Comparison of ENCODE assay signal across 8 cellular contexts in genomic region chr20:53579581-53580375, GRCh38. TPM values are rescaled to one million over a fixed set of nuclear protein-coding genes. Genes with fewer than 3 reads are reported as not detected.
DNase-seq lines count a peak whose midpoint lies in the region; ATAC-seq and TF ChIP-seq lines count a peak whose summit lies in the region.

No MANE protein-coding gene starts in this region.

- DNase-seq in GM03348 (ENCODE audit: low spot score) (peak; percentile 52), NCI-H460 (ENCODE audit: extremely low read depth, low read depth) (peak; percentile 78), lower lobe of right lung (peak; percentile 42), upper lobe of left lung (peak in 1 of 2 donors; percentile 36), NCI-H524 (lab: John Stamatoyannopoulos, UW) (no peak)

- peak overlapping the region; percentile 3 to 90 (median 79) for H3K27ac Mint-ChIP-seq in brain

- H3K4me3 Mint-ChIP-seq in brain = peak overlapping the region; percentile 53 to 70 (median 59)

- peaks cover 3% of the 10 kb centered on the region for H3K27me3 Mint-ChIP-seq in brain

- no peaks in the 10 kb centered on the region for H3K27me3 ChIP-seq in lower lobe of right lung (ENCODE audit: low read depth)
- no peaks in the 10 kb centered on the region for H3K27me3 ChIP-seq in upper lobe of left lung

- H3K4me1 ChIP-seq in lower lobe of right lung (peaks cover 66% of the 10 kb centered on the region), upper lobe of left lung (peaks cover 41 to 58% (median 50%) of the 10 kb centered on the region in 4 donors)

- TF ChIP-seq EP300 in upper lobe of left lung (IDR thresholded peaks at IDR 0.05) = no peak

- H3K9me3 Mint-ChIP-seq in brain = no peaks in the 10 kb centered on the region

- intact Hi-C loops in lower lobe of right lung (cut with DNase I) = loop anchor here (10.0 kb wide), 1 partner anchor 335 kb away; no protein-coding TSS in a partner anchor

- H3K4me3 ChIP-seq in lower lobe of right lung = peak overlapping the region; percentile 37
- peak overlapping the region in 2 of 4 donors; percentile 1 to 21 for H3K4me3 ChIP-seq in upper lobe of left lung

- TF ChIP-seq POLR2A in upper lobe of left lung (IDR thresholded peaks at IDR 0.05) = peak in 1 of 4 donors; percentile 19

- H3K9me3 ChIP-seq in lower lobe of right lung (no peaks in the 10 kb centered on the region), upper lobe of left lung (no peaks in the 10 kb centered on the region)

- H3K27ac ChIP-seq in lower lobe of right lung = peak overlapping the region; percentile 74
- H3K27ac ChIP-seq in upper lobe of left lung = peak overlapping the region; percentile 69 to 86 (median 82)

- peak; percentile 44 for ATAC-seq in lower lobe of right lung
- peak in 1 of 2 donors; percentile 63 for ATAC-seq in upper lobe of left lung (ENCODE audit: low FRiP score in 2 of 2)
- ATAC-seq in GM18498 (IDR thresholded peaks at IDR 0.05; ENCODE audit: unreplicated experiment) = no peak
- no peak for ATAC-seq in GM19023 (IDR thresholded peaks at IDR 0.05; ENCODE audit: unreplicated experiment)

- whole genome bisulfite sequencing in upper lobe of left lung, 2 donors = 38 to 39% methylated on average over 10 of the region's 10 CpGs

- TF ChIP-seq CTCF in brain (conservative IDR thresholded peaks at IDR 0.05) (no peak), lower lobe of right lung (IDR thresholded peaks at IDR 0.05) (no peak), upper lobe of left lung (IDR thresholded peaks at IDR 0.05) (peak in 1 of 6 experiments; percentile 6)

- peaks cover 59% of the 10 kb centered on the region for H3K36me3 Mint-ChIP-seq in brain

- peaks cover 56% of the 10 kb centered on the region for H3K36me3 ChIP-seq in lower lobe of right lung
- H3K36me3 ChIP-seq in upper lobe of left lung = peaks cover 10 to 58% (median 35%) of the 10 kb centered on the region in 4 donors

- peaks cover 75% of the 10 kb centered on the region for H3K4me1 Mint-ChIP-seq in brain

RNA-seq across cellular contexts. Expression of gene ZNF217, which starts 13.9 kb away (rescaled TPM):
- 18.7 and 22.1 TPM in 2 replicates for total RNA-seq in NCI-H460 (2014; rRNA removed; shearing (Covaris generic))
- 4.7 and 4.8 TPM in 2 replicates for polyA plus RNA-seq in NCI-H460 (2014; cell fraction: nucleus; rRNA removed)
- 5.7 TPM for polyA plus RNA-seq in brain (ENCODE audit: insufficient read depth, low read depth, low replicate concordance)
- total RNA-seq in lower lobe of right lung = 44.8 TPM
- 10 to 100 TPM; 18.7 to 38.4 (median 33.9) TPM for total RNA-seq in upper lobe of left lung

Comparison
In these comparisons a context has a peak if more than half of its experiments do, and no peak if none do; other contexts are left out.
1. DNase-seq: peak in GM03348 (single experiment), NCI-H460 (single experiment) and lower lobe of right lung (single experiment); none in NCI-H524 (0 of 2).
2. ATAC-seq: peak in lower lobe of right lung (2 of 2); none in GM18498 (single experiment) and GM19023 (single experiment).